Comparison of ENCODE assay signal across 8 cellular contexts in genomic region chr12:54215990-54216579, GRCh38. TPM values are rescaled to one million over a fixed set of nuclear protein-coding genes. Genes with fewer than 3 reads are reported as not detected.
DNase-seq lines count a peak whose midpoint lies in the region; ATAC-seq and TF ChIP-seq lines count a peak whose summit lies in the region.

No MANE protein-coding gene starts in this region.

- H3F3A ChIP-seq in GM23338 (replicated peaks; ENCODE audit: low read depth): peaks cover 21% of the 10 kb centered on the region

- CTCF ChIA-PET in RWPE1 (lab: Yijun Ruan, JAX): interaction anchor here (0.6 to 1.7 kb wide), 10 partner anchors 9 to 231 kb away, joined by 4 to 11 read pairs (median 4); partner anchors contain the start of gene HOXC10

- peak overlapping the region; percentile 80 for H3K4me2 ChIP-seq in GM23338

- H3K27me3 Mint-ChIP-seq in GM23338 (ENCODE audit: insufficient read depth, low read depth, poor library complexity): peaks cover 51% of the 10 kb centered on the region
- H3K27me3 Mint-ChIP-seq in central memory CD8-positive, alpha-beta T cell: no peaks in the 10 kb centered on the region

- WGBS in suprapubic skin: 21% methylated on average over 17 of the region's 25 CpGs

- H3K4me1 Mint-ChIP-seq in GM23338: peaks cover 32% of the 10 kb centered on the region
- peaks cover 15% of the 10 kb centered on the region for H3K4me1 Mint-ChIP-seq in central memory CD8-positive, alpha-beta T cell

- H3K27ac Mint-ChIP-seq in GM23338: no peak overlapping the region
- H3K27ac Mint-ChIP-seq in central memory CD8-positive, alpha-beta T cell (ENCODE audit: low read depth): peak overlapping the region; percentile 83

- H3K36me3 Mint-ChIP-seq in GM23338 (ENCODE audit: low read depth): no peaks in the 10 kb centered on the region; the same call in 2 of the 3 replicates
- H3K36me3 Mint-ChIP-seq in central memory CD8-positive, alpha-beta T cell (ENCODE audit: insufficient read depth): peaks cover 7% of the 10 kb centered on the region

- no peaks in the 10 kb centered on the region for H3K9me2 ChIP-seq in GM23338 (ENCODE audit: insufficient read depth)

- DNase-seq in GM23338 (ENCODE audit: low spot score): peak; percentile 78
- DNase-seq in RPMI8226: peak; percentile 63
- no peak for DNase-seq in central memory CD8-positive, alpha-beta T cell (ENCODE audit: low spot score in 2 of 2)
- peak; percentile 50 to 57 for DNase-seq in stimulated activated CD4-positive, alpha-beta T cell treated with anti-CD3 and anti-CD28 coated beads, Interleukin-2, amount 100 ng/mL, for 24 hours
- no peak for DNase-seq in RWPE1 (ENCODE audit: low spot score)
- no peak for DNase-seq in suprapubic skin (ENCODE audit: low spot score in 2 of 2)

- POLR2A ChIA-PET in RWPE1 (lab: Yijun Ruan, JAX; ENCODE audit: low non-redundant PET): no interaction called here

- H2AFZ ChIP-seq in GM23338: no peak overlapping the region

- no peaks in the 10 kb centered on the region; the same call in 2 of the 3 replicates for H3K9me3 Mint-ChIP-seq in GM23338
- no peaks in the 10 kb centered on the region for H3K9me3 Mint-ChIP-seq in central memory CD8-positive, alpha-beta T cell

- ATAC-seq in GM23338 (no peak; the same call in 2 of the 3 replicates), HG03460 (IDR thresholded peaks at IDR 0.05; ENCODE audit: unreplicated experiment) (no peak), GM18909 (IDR thresholded peaks at IDR 0.05; ENCODE audit: poor library complexity, unreplicated experiment) (no peak)
- no peak for ATAC-seq in central memory CD8-positive, alpha-beta T cell (replicated peaks; ENCODE audit: extremely low read depth, poor library complexity, severe bottlenecking)

- H3K4me3 ChIP-seq in GM23338 (peak overlapping the region; percentile 64), suprapubic skin (no peak overlapping the region)

- peak overlapping the region; percentile 77 for H3K4me3 Mint-ChIP-seq in GM23338
- peak overlapping the region; percentile 77 for H3K4me3 Mint-ChIP-seq in central memory CD8-positive, alpha-beta T cell

- H3K79me2 ChIP-seq in GM23338 (replicated peaks; ENCODE audit: insufficient read depth): no peaks in the 10 kb centered on the region

- H3K4me1 ChIP-seq in GM23338 (ENCODE audit: insufficient read depth): peaks cover 28% of the 10 kb centered on the region
- H3K4me1 ChIP-seq in suprapubic skin: peaks cover 31% of the 10 kb centered on the region

- no peak for TF ChIP-seq CTCF in GM23338 (conservative IDR thresholded peaks at IDR 0.05; ENCODE audit: low read depth in 2 of 2)
- no peak for TF ChIP-seq CTCF in RWPE1 (conservative IDR thresholded peaks at IDR 0.05; ENCODE audit: low read depth)
- TF ChIP-seq CTCF in suprapubic skin (IDR thresholded peaks at IDR 0.05): no peak

- H3K27me3 ChIP-seq in GM23338 (ENCODE audit: insufficient read depth) (peaks cover 67% of the 10 kb centered on the region), suprapubic skin (peaks cover 3% of the 10 kb centered on the region)

- H3K36me3 ChIP-seq in GM23338 (ENCODE audit: insufficient read depth) (no peaks in the 10 kb centered on the region), suprapubic skin (no peaks in the 10 kb centered on the region)

- H3K9me3 ChIP-seq in suprapubic skin: no peaks in the 10 kb centered on the region

- H3K27ac ChIP-seq in GM23338 (ENCODE audit: low read depth): no peak overlapping the region; the same call in 1 of the 2 replicates
- no peak overlapping the region for H3K27ac ChIP-seq in RWPE1
- no peak overlapping the region for H3K27ac ChIP-seq in suprapubic skin

- H4K20me1 ChIP-seq in GM23338 (replicated peaks; ENCODE audit: insufficient read depth): no peaks in the 10 kb centered on the region

- TF ChIP-seq EP300 in suprapubic skin (IDR thresholded peaks at IDR 0.05): no peak

- TF ChIP-seq POLR2A in suprapubic skin (IDR thresholded peaks at IDR 0.05): no peak

TF ChIP-seq in GM23338, 12 proteins besides CTCF, POLR2A, EP300 and RAD21:
- TF ChIP-seq ETS1 (IDR thresholded peaks at IDR 0.05): 0 out of 2 replicates have a peak, but pooled peaks have one; percentile 50
- TF ChIP-seq REST (IDR thresholded peaks at IDR 0.05; ENCODE audit: unreplicated experiment): no peak
- TF ChIP-seq EZH2 (IDR thresholded peaks at IDR 0.05; ENCODE audit: low read depth, unreplicated experiment): no peak
- no peak for TF ChIP-seq STAT1 (IDR thresholded peaks at IDR 0.05; ENCODE audit: unreplicated experiment)
- TF ChIP-seq CREB1 (CRISPR knock-in tag; IDR thresholded peaks at IDR 0.05; ENCODE audit: low read depth): peak; percentile 72

RNA-seq across cellular contexts. Expression of gene SMUG1, which starts 27.3 kb away (rescaled TPM):
- total RNA-seq in GM23338 (2014; rRNA removed; shearing (Covaris generic)): 19.6 and 23.8 TPM in 2 replicates
- polyA plus RNA-seq in GM23338 (2016; fragmentation: Nextera tagmentation; extraction: Ambion mirVana): 21.8 and 23.1 TPM in 2 replicates
- 10 to 100 TPM; 40.6 to 56.4 (median 52.6) TPM for total RNA-seq in suprapubic skin

Comparison
In these comparisons a context has a peak if more than half of its experiments do, and no peak if none do; other contexts are left out.
1. DNase-seq: peak in GM23338 (single experiment), RPMI8226 (single experiment) and stimulated activated CD4-positive, alpha-beta T cell treated with anti-CD3 and anti-CD28 coated beads, Interleukin-2, amount 100 ng/mL, for 24 hours (2 of 2); none in central memory CD8-positive, alpha-beta T cell (0 of 2), RWPE1 (single experiment) and suprapubic skin (0 of 2).